In the genomic region with DNA sequence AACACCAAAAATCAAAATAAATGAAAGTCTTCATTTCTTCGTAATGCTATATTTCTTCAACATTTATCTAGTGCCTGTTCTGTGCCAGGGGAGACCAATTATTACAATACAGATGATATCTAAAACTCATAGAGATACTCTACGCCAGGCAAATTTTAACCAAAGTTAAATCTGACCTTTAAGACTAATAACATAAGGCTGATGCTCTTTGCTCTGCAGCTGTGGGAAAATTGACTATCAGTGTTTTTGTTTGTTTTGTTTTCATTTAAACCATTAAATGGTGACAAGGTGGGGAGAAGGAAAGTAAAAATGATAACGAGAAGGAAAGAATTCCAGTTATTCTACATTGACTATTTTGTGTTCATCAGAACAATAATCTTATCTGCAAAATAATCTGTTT, we compare ENCODE assay signal across 29 cellular contexts.
"Had no signal": no experiment of that assay in that cellular context is flagged by ENCODE, and none has a peak within 500 bp of the region (broad histone marks: within the 10 kb centered on the region; RNA-seq: fewer than 3 reads in every experiment).

No MANE protein-coding gene starts in this region.

- H3K4me3 Mint-ChIP-seq: stimulated activated effector memory CD8-positive, alpha-beta T cell treated with anti-CD3 and anti-CD28 coated beads, Interleukin-12 subunit alpha, Interleukin-12 subunit beta, amount 100 ng/mL, for 72 hours; stimulated activated memory B cell treated with anti-CD40 and anti-IgM and Interleukin-4, amounts not matched to agents 10 μg/mL and 1 μg/mL and 100 μg/mL, for 72 hours; stimulated activated naive B cell treated with anti-CD40 and anti-IgM and Interleukin-4, amounts not matched to agents 10 μg/mL and 1 μg/mL and 100 μg/mL, for 72 hours; stimulated activated naive CD8-positive, alpha-beta T cell treated with anti-CD3 and anti-CD28 coated beads, Interleukin-15, amount 100 ng/mL, for 72 hours; stimulated activated naive CD8-positive, alpha-beta T cell treated with anti-CD3 and anti-CD28 coated beads, Interleukin-15, Interleukin-2, amounts not matched to agents 100 ng/mL and 50 ng/mL, for 24 hours; type B pancreatic cell had no signal

- H3K36me3 Mint-ChIP-seq: stimulated activated effector memory CD8-positive, alpha-beta T cell treated with anti-CD3 and anti-CD28 coated beads, Interleukin-12 subunit alpha, Interleukin-12 subunit beta, amount 100 ng/mL, for 72 hours; stimulated activated memory B cell treated with anti-CD40 and anti-IgM and Interleukin-4, amounts not matched to agents 10 μg/mL and 1 μg/mL and 100 μg/mL, for 72 hours; stimulated activated naive B cell treated with anti-CD40 and anti-IgM and Interleukin-4, amounts not matched to agents 10 μg/mL and 1 μg/mL and 100 μg/mL, for 72 hours; type B pancreatic cell had no signal

- H3K4me3 ChIP-seq: stomach, suprapubic skin, testis, thoracic aorta, thyroid gland, tibial artery, tibial nerve, transverse colon, upper lobe of left lung, upper lobe of right lung, uterus, vagina had no signal

- ATAC-seq: stimulated activated effector memory CD8-positive, alpha-beta T cell treated with anti-CD3 and anti-CD28 coated beads, Interleukin-12 subunit alpha, Interleukin-12 subunit beta, amount 100 ng/mL, for 72 hours; stimulated activated memory B cell treated with anti-CD40 and anti-IgM and Interleukin-4, amounts not matched to agents 10 μg/mL and 1 μg/mL and 100 μg/mL, for 72 hours; stimulated activated naive B cell treated with anti-CD40 and anti-IgM and Interleukin-4, amounts not matched to agents 10 μg/mL and 1 μg/mL and 100 μg/mL, for 72 hours; stimulated activated naive CD8-positive, alpha-beta T cell treated with anti-CD3 and anti-CD28 coated beads, Interleukin-15, amount 100 ng/mL, for 72 hours; stimulated activated naive CD8-positive, alpha-beta T cell treated with anti-CD3 and anti-CD28 coated beads, Interleukin-15, Interleukin-2, amounts not matched to agents 100 U/mL and 50 U/mL, for 24 hours; upper lobe of right lung had no signal

- FAIRE-seq: urothelium cell line had no signal

- H3K27ac ChIP-seq: stomach, suprapubic skin, testis, thoracic aorta, thyroid gland, tibial artery, tibial nerve, transverse colon, upper lobe of left lung, upper lobe of right lung, uterus, vagina had no signal

- H3K9me3 ChIP-seq: stomach, suprapubic skin, testis, thoracic aorta, thyroid gland, tibial artery, tibial nerve, transverse colon, upper lobe of left lung, upper lobe of right lung, uterus, vagina had no signal

- H3K9me3 Mint-ChIP-seq: stimulated activated memory B cell treated with anti-CD40 and anti-IgM and Interleukin-4, amounts not matched to agents 10 μg/mL and 1 μg/mL and 100 μg/mL, for 72 hours; stimulated activated naive B cell treated with anti-CD40 and anti-IgM and Interleukin-4, amounts not matched to agents 10 μg/mL and 1 μg/mL and 100 μg/mL, for 72 hours; type B pancreatic cell had no signal

- DNase-seq: stimulated activated CD4-positive, alpha-beta T cell treated with anti-CD3 and anti-CD28 coated beads, Interleukin-2, amount 100 ng/mL, for 48 hours; stimulated activated CD4-positive, alpha-beta T cell treated with anti-CD3 and anti-CD28 coated beads, Interleukin-4, amount 100 ng/mL, for 1 hour; stimulated activated CD4-positive, alpha-beta T cell treated with anti-CD3 and anti-CD28 coated beads, Interleukin-4, amount 100 ng/mL, for 24 hours; stimulated activated CD4-positive, alpha-beta T cell treated with anti-CD3 and anti-CD28 coated beads, Interleukin-4, amount 100 ng/mL, for 4 hours; stimulated activated CD8-positive, alpha-beta memory T cell treated with anti-CD3 and anti-CD28 coated beads, Interleukin-4, amount 100 ng/mL, for 48 hours; stimulated activated naive B cell treated with anti-CD40 and anti-IgM and Interleukin-4, amounts not matched to agents 10 μg/mL and 1 μg/mL and 100 μg/mL, for 72 hours; stimulated activated naive CD4-positive, alpha-beta T cell; stimulated activated naive CD4-positive, alpha-beta T cell treated with Interleukin-2 at 50 U/mL for 16 hours; stimulated activated naive CD8-positive, alpha-beta T cell treated with anti-CD3 and anti-CD28 coated beads, Interleukin-15, amount 100 ng/mL, for 72 hours; stimulated activated naive CD8-positive, alpha-beta T cell treated with anti-CD3 and anti-CD28 coated beads, Interleukin-15, Interleukin-2, amounts not matched to agents 100 U/mL and 50 U/mL, for 24 hours; stomach; substantia nigra; testis; thyroid gland; tibial artery; transverse colon; trophoblast cell; upper lobe of left lung; upper lobe of right lung; uterus had no signal

- H3K27ac Mint-ChIP-seq: stimulated activated effector memory CD8-positive, alpha-beta T cell treated with anti-CD3 and anti-CD28 coated beads, Interleukin-12 subunit alpha, Interleukin-12 subunit beta, amount 100 ng/mL, for 72 hours; stimulated activated memory B cell treated with anti-CD40 and anti-IgM and Interleukin-4, amounts not matched to agents 10 μg/mL and 1 μg/mL and 100 μg/mL, for 72 hours; stimulated activated naive B cell treated with anti-CD40 and anti-IgM and Interleukin-4, amounts not matched to agents 10 μg/mL and 1 μg/mL and 100 μg/mL, for 72 hours; stimulated activated naive CD8-positive, alpha-beta T cell treated with anti-CD3 and anti-CD28 coated beads, Interleukin-15, amount 100 ng/mL, for 72 hours; stimulated activated naive CD8-positive, alpha-beta T cell treated with anti-CD3 and anti-CD28 coated beads, Interleukin-15, Interleukin-2, amounts not matched to agents 100 ng/mL and 50 ng/mL, for 24 hours; type B pancreatic cell had no signal

- H3K36me3 ChIP-seq: stomach, suprapubic skin, thoracic aorta, thyroid gland, tibial artery, tibial nerve, transverse colon, upper lobe of left lung, upper lobe of right lung, uterus, vagina had no signal

- H3K27me3 ChIP-seq: stomach, suprapubic skin, testis, thyroid gland, tibial artery, tibial nerve, transverse colon, upper lobe of left lung, upper lobe of right lung, uterus, vagina had no signal

- H3K4me1 ChIP-seq: stomach, suprapubic skin, testis, thyroid gland, tibial artery, tibial nerve, transverse colon, upper lobe of left lung, upper lobe of right lung, uterus, vagina had no signal

- H3K27me3 Mint-ChIP-seq: stimulated activated memory B cell treated with anti-CD40 and anti-IgM and Interleukin-4, amounts not matched to agents 10 μg/mL and 1 μg/mL and 100 μg/mL, for 72 hours; stimulated activated naive B cell treated with anti-CD40 and anti-IgM and Interleukin-4, amounts not matched to agents 10 μg/mL and 1 μg/mL and 100 μg/mL, for 72 hours; stimulated activated naive CD8-positive, alpha-beta T cell treated with anti-CD3 and anti-CD28 coated beads, Interleukin-15, amount 100 ng/mL, for 72 hours; stimulated activated naive CD8-positive, alpha-beta T cell treated with anti-CD3 and anti-CD28 coated beads, Interleukin-15, Interleukin-2, amounts not matched to agents 100 ng/mL and 50 ng/mL, for 24 hours; type B pancreatic cell had no signal

- H3K4me1 Mint-ChIP-seq: stimulated activated effector memory CD8-positive, alpha-beta T cell treated with anti-CD3 and anti-CD28 coated beads, Interleukin-12 subunit alpha, Interleukin-12 subunit beta, amount 100 ng/mL, for 72 hours; stimulated activated memory B cell treated with anti-CD40 and anti-IgM and Interleukin-4, amounts not matched to agents 10 μg/mL and 1 μg/mL and 100 μg/mL, for 72 hours; stimulated activated naive B cell treated with anti-CD40 and anti-IgM and Interleukin-4, amounts not matched to agents 10 μg/mL and 1 μg/mL and 100 μg/mL, for 72 hours; stimulated activated naive CD8-positive, alpha-beta T cell treated with anti-CD3 and anti-CD28 coated beads, Interleukin-15, amount 100 ng/mL, for 72 hours had no signal
